Comparison of ENCODE assay signal across 9 cellular contexts in genomic region chrX:101803451-101803850, GRCh38.
DNase-seq lines count a peak whose midpoint lies in the region; ATAC-seq and TF ChIP-seq lines count a peak whose summit lies in the region.
"Had no signal": no experiment of that assay in that cellular context is flagged by ENCODE, and none has a peak within 500 bp of the region (broad histone marks: within the 10 kb centered on the region; RNA-seq: fewer than 3 reads in every experiment).

No MANE protein-coding gene starts in this region.

- H2AFZ ChIP-seq in DND-41 (ENCODE audit: low read depth, low read length), result no peak overlapping the region

- no peak overlapping the region for H3K4me2 ChIP-seq in DND-41 (ENCODE audit: insufficient read depth, low read length)

- no peak for ATAC-seq in DND-41 (ENCODE audit: insufficient read depth, low read depth)
- no peak for ATAC-seq in HG02798 (IDR thresholded peaks at IDR 0.05; ENCODE audit: poor library complexity, unreplicated experiment)
- ATAC-seq in GM21423 (IDR thresholded peaks at IDR 0.05; ENCODE audit: unreplicated experiment), result no peak
- no peak for ATAC-seq in HG03378 (IDR thresholded peaks at IDR 0.05; ENCODE audit: unreplicated experiment)

- H3K36me3 Mint-ChIP-seq in neural crest cell (ENCODE audit: low read depth), result no peaks in the 10 kb centered on the region

- H3K27ac ChIP-seq in DND-41 (ENCODE audit: low read length), result no peak overlapping the region

- no peaks in the 10 kb centered on the region for H4K20me1 ChIP-seq in DND-41 (ENCODE audit: insufficient read depth, low read length)

- no peaks in the 10 kb centered on the region for H3K9me3 ChIP-seq in DND-41 (ENCODE audit: insufficient read depth, low read length, severe bottlenecking)

- no peak overlapping the region for H3K27ac Mint-ChIP-seq in neural crest cell (ENCODE audit: unreplicated experiment)

- no peaks in the 10 kb centered on the region for H3K27me3 Mint-ChIP-seq in neural crest cell (ENCODE audit: low read depth)

- no peaks in the 10 kb centered on the region for H3K36me3 ChIP-seq in DND-41 (ENCODE audit: insufficient read depth, low read length)

- TF ChIP-seq CTCF in DND-41 (IDR thresholded peaks at IDR 0.05; ENCODE audit: borderline replicate concordance, extremely low read depth, low read length, poor library complexity, severe bottlenecking), result peak; percentile 49
- TF ChIP-seq CTCF in choroid plexus epithelial cell (conservative IDR thresholded peaks at IDR 0.05; ENCODE audit: low read depth, low read length), result peak; percentile 45
- TF ChIP-seq CTCF in neural crest cell (conservative IDR thresholded peaks at IDR 0.05), result peak; percentile 64

- DNase-seq in DND-41 (no peak), choroid plexus epithelial cell (ENCODE audit: low read depth) (peak; percentile 34), neural crest cell (ENCODE audit: low read depth, low spot score) (peak; percentile 16), SIG-M5 (lab: John Stamatoyannopoulos, UW) (no peak)
- peak; percentile 3 for DNase-seq in Jurkat, Clone E6-1 (ENCODE audit: low read depth, low spot score)
- DNase-seq: NCI-H345 had no signal

- H3K4me3 Mint-ChIP-seq in neural crest cell, result no peak overlapping the region

- no peaks in the 10 kb centered on the region for H3K27me3 ChIP-seq in DND-41 (ENCODE audit: insufficient read depth, low read length, poor library complexity)

- no peaks in the 10 kb centered on the region for H3K79me2 ChIP-seq in DND-41 (ENCODE audit: insufficient read depth, low read length)

- H3K4me1 ChIP-seq in DND-41 (ENCODE audit: insufficient read depth, low read length), result peaks cover 5% of the 10 kb centered on the region; the same call in 1 of the 2 replicates

- no peaks in the 10 kb centered on the region for H3K9me3 Mint-ChIP-seq in neural crest cell

- peaks cover 7% of the 10 kb centered on the region for H3K4me1 Mint-ChIP-seq in neural crest cell

- no peak overlapping the region for H3K9ac ChIP-seq in DND-41 (ENCODE audit: low read depth, low read length)

- H3K4me3 ChIP-seq in DND-41 (ENCODE audit: low read depth in 1 of 2, low read length in 2 of 2) (no peak overlapping the region), choroid plexus epithelial cell (ENCODE audit: low read depth, low read length) (no peak overlapping the region)
- H3K4me3 ChIP-seq in Jurkat, Clone E6-1 (ENCODE audit: low read length), result no peak overlapping the region

Comparison
In these comparisons a context has a peak if more than half of its experiments do, and no peak if none do; other contexts are left out.
1. DNase-seq: peak in Jurkat, Clone E6-1 (single experiment), choroid plexus epithelial cell (single experiment) and neural crest cell (single experiment); none in DND-41 (single experiment) and SIG-M5 (single experiment).
2. Peak in every context shown above with its lines, with median percentiles within 50 percentile points of each other: CTCF ChIP-seq.